22 cellular contexts compared by ENCODE assay signal in the genomic region with DNA sequence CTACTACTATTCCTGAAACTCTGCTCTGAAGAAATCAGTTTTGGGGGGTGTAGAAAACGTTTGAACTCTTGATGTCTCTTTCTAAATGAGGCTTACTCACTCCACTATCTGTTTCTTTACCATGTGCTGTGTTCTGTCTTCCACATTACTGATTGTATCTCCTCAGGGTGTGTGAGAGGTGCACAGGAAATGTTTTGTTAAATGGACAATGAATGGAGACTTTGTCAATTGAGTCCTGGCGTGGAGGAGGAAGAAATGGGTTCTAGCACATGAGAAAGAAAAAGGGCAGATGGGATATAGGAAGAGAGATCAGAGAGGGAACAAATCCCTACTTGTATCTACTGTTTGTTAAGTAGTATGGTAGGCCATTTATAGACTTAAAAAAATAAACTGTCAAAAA.
"Had no signal": no experiment of that assay in that cellular context is flagged by ENCODE, and none has a peak within 500 bp of the region (broad histone marks: within the 10 kb centered on the region; RNA-seq: fewer than 3 reads in every experiment).

No MANE protein-coding gene starts in this region.

- H3K4me3 ChIP-seq: gastroesophageal sphincter, heart left ventricle, hepatocyte, left ventricle myocardium inferior, lower lobe of right lung, pancreas, right lobe of liver, stomach, thyroid gland had no signal

- DNase-seq: cerebellar nuclear complex; cortex of kidney; effector CD4-positive, alpha-beta T cell; kidney glomerular epithelial cell; left colon; left ventricle myocardium inferior; lower lobe of right lung; natural killer cell; pancreas; right lobe of liver; small intestine; stimulated activated CD4-positive, alpha-beta T cell treated with anti-CD3 and anti-CD28 coated beads, Interleukin-12 subunit alpha, Interleukin-12 subunit beta, amount 100 ng/mL, for 4 hours; stimulated activated CD4-positive, alpha-beta T cell treated with anti-CD3 and anti-CD28 coated beads, Interleukin-1b, Interleukin-23, amount 100 ng/mL, for 48 hours; stimulated activated CD4-positive, alpha-beta T cell treated with anti-CD3 and anti-CD28 coated beads, Interleukin-4, amount 100 ng/mL, for 1 hour; stimulated activated CD8-positive, alpha-beta memory T cell treated with anti-CD3 and anti-CD28 coated beads, Interleukin-4, amount 100 ng/mL, for 48 hours; stimulated activated naive CD4-positive, alpha-beta T cell treated with Interleukin-2 at 50 U/mL for 16 hours; stomach; thyroid gland; trophoblast cell had no signal

- H3K4me2 ChIP-seq: hepatocyte had no signal

- H3K4me1 ChIP-seq: left ventricle myocardium inferior, lower lobe of right lung, pancreas, right lobe of liver, thyroid gland had no signal

- H3K27ac ChIP-seq: gastroesophageal sphincter, heart left ventricle, hepatocyte, left ventricle myocardium inferior, lower lobe of right lung, pancreas, right lobe of liver, stomach, thyroid gland had no signal

- H3K27me3 ChIP-seq: gastroesophageal sphincter, heart left ventricle, hepatocyte, pancreas, right lobe of liver, stomach, thyroid gland had no signal

- H2AFZ ChIP-seq: hepatocyte had no signal

- FAIRE-seq: pancreas, small intestine had no signal

- H3K79me2 ChIP-seq: hepatocyte had no signal

- H3K9me3 ChIP-seq: lower lobe of right lung, pancreas, right lobe of liver, thyroid gland had no signal

- H3K36me3 ChIP-seq: gastroesophageal sphincter, heart left ventricle, left ventricle myocardium inferior, lower lobe of right lung, pancreas, right lobe of liver, stomach, thyroid gland had no signal
